ENCODE assay signal across 1 cellular context in the genomic region with DNA sequence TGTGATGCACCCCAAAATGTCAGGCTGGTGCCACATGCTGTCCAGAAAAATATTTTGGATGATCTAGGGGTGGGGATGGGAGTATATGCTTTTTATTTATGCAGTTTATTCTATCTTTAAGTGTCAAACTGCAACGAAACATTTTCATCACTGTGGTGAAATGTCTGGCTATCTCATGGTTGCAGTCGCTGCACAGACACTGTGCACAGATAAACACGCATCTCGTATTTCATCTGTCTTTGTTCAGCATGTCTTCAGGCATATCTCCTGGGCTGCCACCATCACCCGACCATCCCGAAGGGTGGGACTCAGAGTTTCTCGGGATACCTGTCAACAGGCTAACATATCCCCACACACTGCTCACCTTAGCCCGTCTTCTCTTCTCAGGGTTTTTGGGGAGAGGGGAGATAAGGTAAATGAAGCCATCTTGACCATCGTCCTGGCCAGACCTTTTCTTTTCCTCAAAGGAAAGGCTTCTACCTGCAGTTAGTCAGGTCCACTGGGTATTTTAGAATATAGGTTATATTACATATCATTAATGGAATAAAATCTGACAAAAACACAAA.
TF ChIP-seq lines count a peak whose summit lies in the region.

No MANE protein-coding gene starts in this region.

TF ChIP-seq in K562, 482 proteins besides CTCF, POLR2A, EP300 and RAD21 (continued from another document and continues in another):
- TF ChIP-seq, protein P1, sequence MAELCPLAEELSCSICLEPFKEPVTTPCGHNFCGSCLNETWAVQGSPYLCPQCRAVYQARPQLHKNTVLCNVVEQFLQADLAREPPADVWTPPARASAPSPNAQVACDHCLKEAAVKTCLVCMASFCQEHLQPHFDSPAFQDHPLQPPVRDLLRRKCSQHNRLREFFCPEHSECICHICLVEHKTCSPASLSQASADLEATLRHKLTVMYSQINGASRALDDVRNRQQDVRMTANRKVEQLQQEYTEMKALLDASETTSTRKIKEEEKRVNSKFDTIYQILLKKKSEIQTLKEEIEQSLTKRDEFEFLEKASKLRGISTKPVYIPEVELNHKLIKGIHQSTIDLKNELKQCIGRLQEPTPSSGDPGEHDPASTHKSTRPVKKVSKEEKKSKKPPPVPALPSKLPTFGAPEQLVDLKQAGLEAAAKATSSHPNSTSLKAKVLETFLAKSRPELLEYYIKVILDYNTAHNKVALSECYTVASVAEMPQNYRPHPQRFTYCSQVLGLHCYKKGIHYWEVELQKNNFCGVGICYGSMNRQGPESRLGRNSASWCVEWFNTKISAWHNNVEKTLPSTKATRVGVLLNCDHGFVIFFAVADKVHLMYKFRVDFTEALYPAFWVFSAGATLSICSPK (IDR thresholded peaks at IDR 0.05; ENCODE audit: borderline replicate concordance), result no peak
- TF ChIP-seq CTBP1 (IDR thresholded peaks at IDR 0.05; ENCODE audit: borderline replicate concordance) (peak; percentile 91), TCF3 (CRISPR knock-in tag; IDR thresholded peaks at IDR 0.05) (peak; percentile 99), BHLHE40 (IDR thresholded peaks at IDR 0.05; ENCODE audit: low read length) (peak; percentile 84), KDM4B (IDR thresholded peaks at IDR 0.05; ENCODE audit: borderline replicate concordance in 2 of 2, low read depth in 1 of 2) (no peak), CXXC5 (CRISPR knock-in tag; IDR thresholded peaks at IDR 0.05) (peak; percentile 91), TAF15 (IDR thresholded peaks at IDR 0.05; ENCODE audit: low read depth, low read length) (no peak), ZFP1 (CRISPR knock-in tag; IDR thresholded peaks at IDR 0.05) (no peak), ZNF274 (IDR thresholded peaks at IDR 0.05; ENCODE audit: borderline replicate concordance, low read depth, low read length) (0 out of 2 replicates have a peak, but pooled peaks have one; percentile 38), MBD2 (IDR thresholded peaks at IDR 0.05; ENCODE audit: borderline replicate concordance, low read depth) (peak; percentile 77), SRF (CRISPR knock-in tag; IDR thresholded peaks at IDR 0.05) (no peak), PHB2 (IDR thresholded peaks at IDR 0.05; ENCODE audit: low read depth) (peak; percentile 93), ZBTB8A (IDR thresholded peaks at IDR 0.05; ENCODE audit: partially characterized antibody) (no peak), ZNF668 (CRISPR knock-in tag; IDR thresholded peaks at IDR 0.05) (no peak), RCOR1 (IDR thresholded peaks at IDR 0.05; ENCODE audit: borderline replicate concordance in 1 of 2, low read depth in 2 of 2, low read length in 2 of 2) (peak in 1 of 2 experiments; percentile 96; a peak in 3 of 4 replicates), JUNB (CRISPR knock-in tag; conservative IDR thresholded peaks at IDR 0.05) (no peak), ZNF707 (CRISPR knock-in tag; conservative IDR thresholded peaks at IDR 0.05) (no peak), HDAC6 (IDR thresholded peaks at IDR 0.05; ENCODE audit: low read depth, low read length) (no peak), KLF13 (tag; IDR thresholded peaks at IDR 0.05; ENCODE audit: borderline replicate concordance, low read depth) (no peak), KLF1 (tag; IDR thresholded peaks at IDR 0.05) (no peak), TEAD1 (CRISPR knock-in tag; IDR thresholded peaks at IDR 0.05) (peak in 1 of 2 experiments; percentile 74; a peak in 2 of 4 replicates), STAT5A (IDR thresholded peaks at IDR 0.05; ENCODE audit: borderline replicate concordance, low read length) (peak; percentile 98), NFIX (CRISPR knock-in tag; IDR thresholded peaks at IDR 0.05; ENCODE audit: low read depth) (no peak), MTA2 (IDR thresholded peaks at IDR 0.05; ENCODE audit: low read depth) (peak; percentile 98)
- TF ChIP-seq, protein P2, sequence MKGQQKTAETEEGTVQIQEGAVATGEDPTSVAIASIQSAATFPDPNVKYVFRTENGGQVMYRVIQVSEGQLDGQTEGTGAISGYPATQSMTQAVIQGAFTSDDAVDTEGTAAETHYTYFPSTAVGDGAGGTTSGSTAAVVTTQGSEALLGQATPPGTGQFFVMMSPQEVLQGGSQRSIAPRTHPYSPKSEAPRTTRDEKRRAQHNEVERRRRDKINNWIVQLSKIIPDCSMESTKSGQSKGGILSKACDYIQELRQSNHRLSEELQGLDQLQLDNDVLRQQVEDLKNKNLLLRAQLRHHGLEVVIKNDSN (CRISPR knock-in tag; IDR thresholded peaks at IDR 0.05), result no peak
- TF ChIP-seq, protein P3, sequence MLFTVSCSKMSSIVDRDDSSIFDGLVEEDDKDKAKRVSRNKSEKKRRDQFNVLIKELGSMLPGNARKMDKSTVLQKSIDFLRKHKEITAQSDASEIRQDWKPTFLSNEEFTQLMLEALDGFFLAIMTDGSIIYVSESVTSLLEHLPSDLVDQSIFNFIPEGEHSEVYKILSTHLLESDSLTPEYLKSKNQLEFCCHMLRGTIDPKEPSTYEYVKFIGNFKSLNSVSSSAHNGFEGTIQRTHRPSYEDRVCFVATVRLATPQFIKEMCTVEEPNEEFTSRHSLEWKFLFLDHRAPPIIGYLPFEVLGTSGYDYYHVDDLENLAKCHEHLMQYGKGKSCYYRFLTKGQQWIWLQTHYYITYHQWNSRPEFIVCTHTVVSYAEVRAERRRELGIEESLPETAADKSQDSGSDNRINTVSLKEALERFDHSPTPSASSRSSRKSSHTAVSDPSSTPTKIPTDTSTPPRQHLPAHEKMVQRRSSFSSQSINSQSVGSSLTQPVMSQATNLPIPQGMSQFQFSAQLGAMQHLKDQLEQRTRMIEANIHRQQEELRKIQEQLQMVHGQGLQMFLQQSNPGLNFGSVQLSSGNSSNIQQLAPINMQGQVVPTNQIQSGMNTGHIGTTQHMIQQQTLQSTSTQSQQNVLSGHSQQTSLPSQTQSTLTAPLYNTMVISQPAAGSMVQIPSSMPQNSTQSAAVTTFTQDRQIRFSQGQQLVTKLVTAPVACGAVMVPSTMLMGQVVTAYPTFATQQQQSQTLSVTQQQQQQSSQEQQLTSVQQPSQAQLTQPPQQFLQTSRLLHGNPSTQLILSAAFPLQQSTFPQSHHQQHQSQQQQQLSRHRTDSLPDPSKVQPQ (CRISPR knock-in tag; IDR thresholded peaks at IDR 0.05; ENCODE audit: borderline replicate concordance), result no peak
- TF ChIP-seq, protein P4, sequence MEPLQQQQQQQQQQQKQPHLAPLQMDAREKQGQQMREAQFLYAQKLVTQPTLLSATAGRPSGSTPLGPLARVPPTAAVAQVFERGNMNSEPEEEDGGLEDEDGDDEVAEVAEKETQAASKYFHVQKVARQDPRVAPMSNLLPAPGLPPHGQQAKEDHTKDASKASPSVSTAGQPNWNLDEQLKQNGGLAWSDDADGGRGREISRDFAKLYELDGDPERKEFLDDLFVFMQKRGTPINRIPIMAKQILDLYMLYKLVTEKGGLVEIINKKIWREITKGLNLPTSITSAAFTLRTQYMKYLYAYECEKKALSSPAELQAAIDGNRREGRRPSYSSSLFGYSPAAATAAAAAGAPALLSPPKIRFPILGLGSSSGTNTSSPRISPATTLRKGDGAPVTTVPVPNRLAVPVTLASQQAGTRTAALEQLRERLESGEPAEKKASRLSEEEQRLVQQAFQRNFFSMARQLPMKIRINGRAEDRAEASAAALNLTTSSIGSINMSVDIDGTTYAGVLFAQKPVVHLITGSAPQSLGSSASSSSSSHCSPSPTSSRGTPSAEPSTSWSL (CRISPR knock-in tag; IDR thresholded peaks at IDR 0.05; ENCODE audit: borderline replicate concordance), result no peak
- TF ChIP-seq, protein P5, sequence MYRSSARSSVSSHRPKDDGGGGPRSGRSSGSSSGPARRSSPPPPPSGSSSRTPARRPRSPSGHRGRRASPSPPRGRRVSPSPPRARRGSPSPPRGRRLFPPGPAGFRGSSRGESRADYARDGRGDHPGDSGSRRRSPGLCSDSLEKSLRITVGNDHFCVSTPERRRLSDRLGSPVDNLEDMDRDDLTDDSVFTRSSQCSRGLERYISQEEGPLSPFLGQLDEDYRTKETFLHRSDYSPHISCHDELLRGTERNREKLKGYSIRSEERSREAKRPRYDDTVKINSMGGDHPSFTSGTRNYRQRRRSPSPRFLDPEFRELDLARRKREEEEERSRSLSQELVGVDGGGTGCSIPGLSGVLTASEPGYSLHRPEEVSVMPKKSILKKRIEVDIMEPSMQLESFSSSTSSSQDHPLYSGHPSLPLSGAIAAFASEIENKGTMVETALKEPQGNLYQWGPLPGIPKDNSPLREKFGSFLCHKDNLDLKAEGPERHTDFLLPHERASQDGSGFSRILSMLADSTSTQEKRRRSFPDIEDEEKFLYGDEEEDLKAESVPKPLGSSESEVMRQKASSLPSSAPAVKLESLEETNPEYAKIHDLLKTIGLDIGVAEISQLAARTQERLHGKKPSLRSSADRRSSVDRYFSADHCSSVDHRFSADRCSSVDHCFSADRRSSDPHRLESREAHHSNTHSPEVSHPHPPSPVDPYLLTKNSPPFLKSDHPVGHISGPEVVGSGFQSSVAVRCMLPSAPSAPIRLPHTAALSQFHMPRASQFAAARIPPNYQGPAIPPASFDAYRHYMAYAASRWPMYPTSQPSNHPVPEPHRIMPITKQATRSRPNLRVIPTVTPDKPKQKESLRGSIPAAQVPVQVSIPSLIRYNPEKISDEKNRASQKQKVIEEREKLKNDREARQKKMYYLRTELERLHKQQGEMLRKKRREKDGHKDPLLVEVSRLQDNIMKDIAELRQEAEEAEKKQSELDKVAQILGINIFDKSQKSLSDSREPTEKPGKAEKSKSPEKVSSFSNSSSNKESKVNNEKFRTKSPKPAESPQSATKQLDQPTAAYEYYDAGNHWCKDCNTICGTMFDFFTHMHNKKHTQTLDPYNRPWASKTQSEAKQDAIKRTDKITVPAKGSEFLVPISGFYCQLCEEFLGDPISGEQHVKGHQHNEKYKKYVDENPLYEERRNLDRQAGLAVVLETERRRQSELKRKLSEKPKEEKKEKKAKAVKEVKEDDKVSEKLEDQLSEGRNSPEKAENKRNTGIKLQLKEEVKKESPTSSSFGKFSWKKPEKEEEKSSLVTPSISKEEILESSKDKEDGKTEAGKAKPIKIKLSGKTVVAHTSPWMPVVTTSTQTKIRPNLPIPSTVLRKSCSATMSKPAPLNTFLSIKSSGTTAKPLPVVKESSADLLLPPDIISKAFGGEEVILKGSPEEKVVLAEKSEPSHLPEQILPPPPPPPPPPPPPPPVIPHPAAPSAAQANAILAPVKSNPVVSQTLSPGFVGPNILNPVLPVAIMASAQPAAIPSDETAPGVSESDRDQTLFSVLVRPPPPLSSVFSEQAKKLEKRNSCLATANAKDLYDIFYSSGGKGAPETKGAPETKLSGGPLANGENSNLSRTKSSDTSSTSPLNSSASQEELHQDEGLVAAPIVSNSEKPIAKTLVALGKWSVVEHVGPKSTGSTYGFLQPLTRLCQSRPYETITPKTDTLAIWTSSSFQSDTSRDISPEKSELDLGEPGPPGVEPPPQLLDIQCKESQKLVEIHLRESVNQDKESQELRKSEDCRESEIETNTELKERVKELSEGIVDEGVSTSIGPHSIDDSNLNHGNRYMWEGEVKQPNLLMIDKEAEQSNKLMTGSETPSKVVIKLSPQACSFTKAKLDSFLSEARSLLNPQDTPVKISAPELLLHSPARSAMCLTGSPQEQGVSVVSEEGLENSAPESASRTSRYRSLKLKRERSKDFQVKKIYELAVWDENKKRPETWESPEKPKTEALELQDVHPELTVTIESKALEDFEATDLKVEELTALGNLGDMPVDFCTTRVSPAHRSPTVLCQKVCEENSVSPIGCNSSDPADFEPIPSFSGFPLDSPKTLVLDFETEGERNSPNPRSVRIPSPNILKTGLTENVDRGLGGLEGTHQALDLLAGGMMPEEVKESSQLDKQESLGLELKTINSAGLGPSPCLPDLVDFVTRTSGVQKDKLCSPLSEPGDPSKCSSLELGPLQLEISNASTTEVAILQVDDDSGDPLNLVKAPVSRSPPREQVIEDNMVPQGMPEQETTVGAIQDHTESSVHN (IDR thresholded peaks at IDR 0.05; ENCODE audit: borderline replicate concordance in 1 of 2, low read depth in 1 of 2), result 0 out of 4 replicates have a peak, but pooled peaks of 1 of the 2 experiments have one; percentile 60
- TF ChIP-seq, protein P6, sequence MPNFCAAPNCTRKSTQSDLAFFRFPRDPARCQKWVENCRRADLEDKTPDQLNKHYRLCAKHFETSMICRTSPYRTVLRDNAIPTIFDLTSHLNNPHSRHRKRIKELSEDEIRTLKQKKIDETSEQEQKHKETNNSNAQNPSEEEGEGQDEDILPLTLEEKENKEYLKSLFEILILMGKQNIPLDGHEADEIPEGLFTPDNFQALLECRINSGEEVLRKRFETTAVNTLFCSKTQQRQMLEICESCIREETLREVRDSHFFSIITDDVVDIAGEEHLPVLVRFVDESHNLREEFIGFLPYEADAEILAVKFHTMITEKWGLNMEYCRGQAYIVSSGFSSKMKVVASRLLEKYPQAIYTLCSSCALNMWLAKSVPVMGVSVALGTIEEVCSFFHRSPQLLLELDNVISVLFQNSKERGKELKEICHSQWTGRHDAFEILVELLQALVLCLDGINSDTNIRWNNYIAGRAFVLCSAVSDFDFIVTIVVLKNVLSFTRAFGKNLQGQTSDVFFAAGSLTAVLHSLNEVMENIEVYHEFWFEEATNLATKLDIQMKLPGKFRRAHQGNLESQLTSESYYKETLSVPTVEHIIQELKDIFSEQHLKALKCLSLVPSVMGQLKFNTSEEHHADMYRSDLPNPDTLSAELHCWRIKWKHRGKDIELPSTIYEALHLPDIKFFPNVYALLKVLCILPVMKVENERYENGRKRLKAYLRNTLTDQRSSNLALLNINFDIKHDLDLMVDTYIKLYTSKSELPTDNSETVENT (CRISPR knock-in tag; IDR thresholded peaks at IDR 0.05), result no peak
- TF ChIP-seq, protein P7, sequence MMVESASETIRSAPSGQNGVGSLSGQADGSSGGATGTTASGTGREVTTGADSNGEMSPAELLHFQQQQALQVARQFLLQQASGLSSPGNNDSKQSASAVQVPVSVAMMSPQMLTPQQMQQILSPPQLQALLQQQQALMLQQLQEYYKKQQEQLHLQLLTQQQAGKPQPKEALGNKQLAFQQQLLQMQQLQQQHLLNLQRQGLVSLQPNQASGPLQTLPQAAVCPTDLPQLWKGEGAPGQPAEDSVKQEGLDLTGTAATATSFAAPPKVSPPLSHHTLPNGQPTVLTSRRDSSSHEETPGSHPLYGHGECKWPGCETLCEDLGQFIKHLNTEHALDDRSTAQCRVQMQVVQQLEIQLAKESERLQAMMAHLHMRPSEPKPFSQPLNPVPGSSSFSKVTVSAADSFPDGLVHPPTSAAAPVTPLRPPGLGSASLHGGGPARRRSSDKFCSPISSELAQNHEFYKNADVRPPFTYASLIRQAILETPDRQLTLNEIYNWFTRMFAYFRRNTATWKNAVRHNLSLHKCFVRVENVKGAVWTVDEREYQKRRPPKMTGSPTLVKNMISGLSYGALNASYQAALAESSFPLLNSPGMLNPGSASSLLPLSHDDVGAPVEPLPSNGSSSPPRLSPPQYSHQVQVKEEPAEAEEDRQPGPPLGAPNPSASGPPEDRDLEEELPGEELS (CRISPR knock-in tag; IDR thresholded peaks at IDR 0.05; ENCODE audit: borderline replicate concordance), result no peak
- TF ChIP-seq, protein P8, sequence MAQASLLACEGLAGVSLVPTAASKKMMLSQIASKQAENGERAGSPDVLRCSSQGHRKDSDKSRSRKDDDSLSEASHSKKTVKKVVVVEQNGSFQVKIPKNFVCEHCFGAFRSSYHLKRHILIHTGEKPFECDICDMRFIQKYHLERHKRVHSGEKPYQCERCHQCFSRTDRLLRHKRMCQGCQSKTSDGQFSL (CRISPR knock-in tag; IDR thresholded peaks at IDR 0.05), result no peak
- TF ChIP-seq, protein P8 (tag; IDR thresholded peaks at IDR 0.05), result no peak
